9 cellular contexts compared by ENCODE assay signal in genomic region chr9:7342229-7342628, GRCh38.
DNase-seq lines count a peak whose midpoint lies in the region; ATAC-seq and TF ChIP-seq lines count a peak whose summit lies in the region.
"Had no signal": no experiment of that assay in that cellular context is flagged by ENCODE, and none has a peak within 500 bp of the region (broad histone marks: within the 10 kb centered on the region; RNA-seq: fewer than 3 reads in every experiment).

No MANE protein-coding gene starts in this region.

- H3K36me3 ChIP-seq in BJ (ENCODE audit: control insufficient read depth, insufficient read depth, low read length) = no peaks in the 10 kb centered on the region

- CTCF ChIA-PET in BJ (lab: Yijun Ruan, JAX) = interaction anchor here (0.8 to 2.2 kb wide), 5 partner anchors 9 to 192 kb away, joined by 3 to 7 read pairs (median 3); no protein-coding TSS in a partner anchor

- H3K27me3 ChIP-seq in BJ (ENCODE audit: control insufficient read depth, insufficient read depth, low read length) = no peaks in the 10 kb centered on the region; the same call in 1 of the 2 replicates

- in situ Hi-C loops in astrocyte of the spinal cord (cut with HindIII; ENCODE audit: low sequenced_read_pairs) = no loop called here

- ATAC-seq in GM19452 (IDR thresholded peaks at IDR 0.05; ENCODE audit: unreplicated experiment) (peak; percentile 89), HG03097 (IDR thresholded peaks at IDR 0.05; ENCODE audit: low FRiP score, unreplicated experiment) (peak; percentile 70), HG02840 (IDR thresholded peaks at IDR 0.05; ENCODE audit: low FRiP score, unreplicated experiment) (no peak)
- ATAC-seq in stimulated activated naive CD8-positive, alpha-beta T cell treated with anti-CD3 and anti-CD28 coated beads, Interleukin-15, Interleukin-2, amounts not matched to agents 100 U/mL and 50 U/mL, for 24 hours = no peak

- TF ChIP-seq CTCF in BJ (IDR thresholded peaks at IDR 0.05; ENCODE audit: insufficient read depth, low read depth, low read length) (peak; percentile 33), astrocyte of the spinal cord (IDR thresholded peaks at IDR 0.05; ENCODE audit: low read depth, low read length) (peak; percentile 11)

- POLR2A ChIA-PET in BJ (lab: Charles Lee) = no interaction called here

- H3K4me3 ChIP-seq in BJ (ENCODE audit: low read depth, low read length) (no peak overlapping the region), astrocyte of the spinal cord (ENCODE audit: low read depth, low read length) (no peak overlapping the region)

- DNase-seq in BJ (ENCODE audit: low read depth) = no peak
- no peak for DNase-seq in astrocyte of the spinal cord (ENCODE audit: low read depth, low spot score)
- no peak for DNase-seq in stimulated activated naive CD8-positive, alpha-beta T cell treated with anti-CD3 and anti-CD28 coated beads, Interleukin-15, Interleukin-2, amounts not matched to agents 100 U/mL and 50 U/mL, for 24 hours
- no peak for DNase-seq in DMS53 treated with DMSO at 0.1 percent for 48 hours (lab: John Stamatoyannopoulos, UW; ENCODE audit: unreplicated experiment)
- no peak for DNase-seq in NCI-H526 treated with DMSO at 0.1 percent for 48 hours (lab: John Stamatoyannopoulos, UW)
- DNase-seq: Caco-2 had no signal

Comparison
In these comparisons a context has a peak if more than half of its experiments do, and no peak if none do; other contexts are left out.
1. ATAC-seq: peak in GM19452 (single experiment) and HG03097 (single experiment); none in stimulated activated naive CD8-positive, alpha-beta T cell treated with anti-CD3 and anti-CD28 coated beads, Interleukin-15, Interleukin-2, amounts not matched to agents 100 U/mL and 50 U/mL, for 24 hours (single experiment) and HG02840 (single experiment).